3 cellular contexts compared by ENCODE assay signal in the genomic region with DNA sequence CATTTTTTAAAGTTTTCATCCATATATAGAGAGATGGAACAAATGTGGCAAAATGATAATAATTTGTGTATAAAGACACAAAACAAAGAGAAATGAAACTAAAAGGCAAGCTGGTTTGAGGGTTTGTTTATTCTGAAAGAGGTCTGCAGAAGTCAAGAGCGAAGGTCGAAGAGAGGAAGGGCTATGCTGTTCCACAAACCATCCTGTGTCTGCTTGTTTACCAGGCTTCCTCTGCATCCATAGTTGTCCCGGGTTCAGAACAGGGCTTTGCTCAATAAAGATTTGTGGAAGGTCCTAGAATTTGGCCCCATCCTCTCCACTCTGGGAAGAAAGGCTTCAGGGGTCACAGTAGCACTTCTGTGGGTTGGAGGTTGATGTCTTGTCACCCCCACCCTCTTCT.
TF ChIP-seq lines count a peak whose summit lies in the region.

No MANE protein-coding gene starts in this region.

TF ChIP-seq in GM12891, 5 proteins besides CTCF, POLR2A, EP300 and RAD21 (continued from another document):
- TF ChIP-seq SPI1 (IDR thresholded peaks at IDR 0.05; ENCODE audit: low read depth, low read length): 0 out of 2 replicates have a peak, but pooled peaks have one; percentile 31
- no peak for TF ChIP-seq PAX5 (IDR thresholded peaks at IDR 0.05; ENCODE audit: insufficient read depth, low read length, severe bottlenecking)
- no peak for TF ChIP-seq POU2F2 (IDR thresholded peaks at IDR 0.05; ENCODE audit: low read depth, low read length)

TF ChIP-seq in IMR-90, 13 proteins besides CTCF, POLR2A, EP300 and RAD21 (continued from another document):
- TF ChIP-seq CHD1 (IDR thresholded peaks at IDR 0.05; ENCODE audit: low read depth, low read length) (no peak), FOS (IDR thresholded peaks at IDR 0.05; ENCODE audit: low read depth, low read length) (no peak), MAZ (IDR thresholded peaks at IDR 0.05; ENCODE audit: borderline replicate concordance, low read depth, low read length) (no peak), RFX5 (IDR thresholded peaks at IDR 0.05; ENCODE audit: low read depth, low read length) (no peak), BHLHE40 (IDR thresholded peaks at IDR 0.05; ENCODE audit: low read depth, low read length) (no peak), RCOR1 (IDR thresholded peaks at IDR 0.05; ENCODE audit: insufficient replicate concordance, low read length) (no peak), CEBPB (IDR thresholded peaks at IDR 0.05; ENCODE audit: low read depth, low read length) (no peak), MAFK (IDR thresholded peaks at IDR 0.05; ENCODE audit: low read depth, low read length) (no peak)
- TF ChIP-seq, protein P1, sequence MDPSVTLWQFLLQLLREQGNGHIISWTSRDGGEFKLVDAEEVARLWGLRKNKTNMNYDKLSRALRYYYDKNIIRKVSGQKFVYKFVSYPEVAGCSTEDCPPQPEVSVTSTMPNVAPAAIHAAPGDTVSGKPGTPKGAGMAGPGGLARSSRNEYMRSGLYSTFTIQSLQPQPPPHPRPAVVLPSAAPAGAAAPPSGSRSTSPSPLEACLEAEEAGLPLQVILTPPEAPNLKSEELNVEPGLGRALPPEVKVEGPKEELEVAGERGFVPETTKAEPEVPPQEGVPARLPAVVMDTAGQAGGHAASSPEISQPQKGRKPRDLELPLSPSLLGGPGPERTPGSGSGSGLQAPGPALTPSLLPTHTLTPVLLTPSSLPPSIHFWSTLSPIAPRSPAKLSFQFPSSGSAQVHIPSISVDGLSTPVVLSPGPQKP (IDR thresholded peaks at IDR 0.05; ENCODE audit: borderline replicate concordance, low read depth, low read length): no peak
- TF ChIP-seq, protein P2, sequence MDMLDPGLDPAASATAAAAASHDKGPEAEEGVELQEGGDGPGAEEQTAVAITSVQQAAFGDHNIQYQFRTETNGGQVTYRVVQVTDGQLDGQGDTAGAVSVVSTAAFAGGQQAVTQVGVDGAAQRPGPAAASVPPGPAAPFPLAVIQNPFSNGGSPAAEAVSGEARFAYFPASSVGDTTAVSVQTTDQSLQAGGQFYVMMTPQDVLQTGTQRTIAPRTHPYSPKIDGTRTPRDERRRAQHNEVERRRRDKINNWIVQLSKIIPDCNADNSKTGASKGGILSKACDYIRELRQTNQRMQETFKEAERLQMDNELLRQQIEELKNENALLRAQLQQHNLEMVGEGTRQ (IDR thresholded peaks at IDR 0.05; ENCODE audit: low read depth, low read length): no peak

TF ChIP-seq in liver, 16 proteins besides CTCF, POLR2A, EP300 and RAD21 (continued from another document):
- TF ChIP-seq, protein P3, sequence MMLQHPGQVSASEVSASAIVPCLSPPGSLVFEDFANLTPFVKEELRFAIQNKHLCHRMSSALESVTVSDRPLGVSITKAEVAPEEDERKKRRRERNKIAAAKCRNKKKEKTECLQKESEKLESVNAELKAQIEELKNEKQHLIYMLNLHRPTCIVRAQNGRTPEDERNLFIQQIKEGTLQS (IDR thresholded peaks at IDR 0.05): no peak
- TF ChIP-seq HNF4A (conservative IDR thresholded peaks at IDR 0.05): peak; percentile 63 to 65
- no peak for TF ChIP-seq YY1 (IDR thresholded peaks at IDR 0.05)
- TF ChIP-seq, protein P4, sequence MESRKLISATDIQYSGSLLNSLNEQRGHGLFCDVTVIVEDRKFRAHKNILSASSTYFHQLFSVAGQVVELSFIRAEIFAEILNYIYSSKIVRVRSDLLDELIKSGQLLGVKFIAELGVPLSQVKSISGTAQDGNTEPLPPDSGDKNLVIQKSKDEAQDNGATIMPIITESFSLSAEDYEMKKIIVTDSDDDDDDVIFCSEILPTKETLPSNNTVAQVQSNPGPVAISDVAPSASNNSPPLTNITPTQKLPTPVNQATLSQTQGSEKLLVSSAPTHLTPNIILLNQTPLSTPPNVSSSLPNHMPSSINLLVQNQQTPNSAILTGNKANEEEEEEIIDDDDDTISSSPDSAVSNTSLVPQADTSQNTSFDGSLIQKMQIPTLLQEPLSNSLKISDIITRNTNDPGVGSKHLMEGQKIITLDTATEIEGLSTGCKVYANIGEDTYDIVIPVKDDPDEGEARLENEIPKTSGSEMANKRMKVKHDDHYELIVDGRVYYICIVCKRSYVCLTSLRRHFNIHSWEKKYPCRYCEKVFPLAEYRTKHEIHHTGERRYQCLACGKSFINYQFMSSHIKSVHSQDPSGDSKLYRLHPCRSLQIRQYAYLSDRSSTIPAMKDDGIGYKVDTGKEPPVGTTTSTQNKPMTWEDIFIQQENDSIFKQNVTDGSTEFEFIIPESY (IDR thresholded peaks at IDR 0.05): no peak
- TF ChIP-seq, protein P5, sequence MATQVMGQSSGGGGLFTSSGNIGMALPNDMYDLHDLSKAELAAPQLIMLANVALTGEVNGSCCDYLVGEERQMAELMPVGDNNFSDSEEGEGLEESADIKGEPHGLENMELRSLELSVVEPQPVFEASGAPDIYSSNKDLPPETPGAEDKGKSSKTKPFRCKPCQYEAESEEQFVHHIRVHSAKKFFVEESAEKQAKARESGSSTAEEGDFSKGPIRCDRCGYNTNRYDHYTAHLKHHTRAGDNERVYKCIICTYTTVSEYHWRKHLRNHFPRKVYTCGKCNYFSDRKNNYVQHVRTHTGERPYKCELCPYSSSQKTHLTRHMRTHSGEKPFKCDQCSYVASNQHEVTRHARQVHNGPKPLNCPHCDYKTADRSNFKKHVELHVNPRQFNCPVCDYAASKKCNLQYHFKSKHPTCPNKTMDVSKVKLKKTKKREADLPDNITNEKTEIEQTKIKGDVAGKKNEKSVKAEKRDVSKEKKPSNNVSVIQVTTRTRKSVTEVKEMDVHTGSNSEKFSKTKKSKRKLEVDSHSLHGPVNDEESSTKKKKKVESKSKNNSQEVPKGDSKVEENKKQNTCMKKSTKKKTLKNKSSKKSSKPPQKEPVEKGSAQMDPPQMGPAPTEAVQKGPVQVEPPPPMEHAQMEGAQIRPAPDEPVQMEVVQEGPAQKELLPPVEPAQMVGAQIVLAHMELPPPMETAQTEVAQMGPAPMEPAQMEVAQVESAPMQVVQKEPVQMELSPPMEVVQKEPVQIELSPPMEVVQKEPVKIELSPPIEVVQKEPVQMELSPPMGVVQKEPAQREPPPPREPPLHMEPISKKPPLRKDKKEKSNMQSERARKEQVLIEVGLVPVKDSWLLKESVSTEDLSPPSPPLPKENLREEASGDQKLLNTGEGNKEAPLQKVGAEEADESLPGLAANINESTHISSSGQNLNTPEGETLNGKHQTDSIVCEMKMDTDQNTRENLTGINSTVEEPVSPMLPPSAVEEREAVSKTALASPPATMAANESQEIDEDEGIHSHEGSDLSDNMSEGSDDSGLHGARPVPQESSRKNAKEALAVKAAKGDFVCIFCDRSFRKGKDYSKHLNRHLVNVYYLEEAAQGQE (IDR thresholded peaks at IDR 0.05): no peak
- TF ChIP-seq HNF4G (IDR thresholded peaks at IDR 0.05): peak; percentile 25
